ENCODE assay signal across 14 cellular contexts in genomic region chr15:88628018-88628673, GRCh38. TPM values are rescaled to one million over a fixed set of nuclear protein-coding genes. Genes with fewer than 3 reads are reported as not detected.
DNase-seq lines count a peak whose midpoint lies in the region; TF ChIP-seq lines count a peak whose summit lies in the region.
"Had no signal": no experiment of that assay in that cellular context is flagged by ENCODE, and none has a peak within 500 bp of the region (broad histone marks: within the 10 kb centered on the region; RNA-seq: fewer than 3 reads in every experiment).

No MANE protein-coding gene starts in this region.

- no peaks in the 10 kb centered on the region for H3K27me3 ChIP-seq in KMS-11 (ENCODE audit: insufficient read depth, low read depth)
- H3K27me3 ChIP-seq in neural progenitor cell = no peaks in the 10 kb centered on the region

- peaks cover 77% of the 10 kb centered on the region for H3K4me1 Mint-ChIP-seq in T-helper 1 cell treated with Interleukin-12 subunit alpha and Interleukin-12 subunit beta and Interleukin-4 antibody, amounts not matched to agents 30 μg/mL and 1 μg/mL, for 36 hours (ENCODE audit: low read depth)
- peaks cover 87% of the 10 kb centered on the region for H3K4me1 Mint-ChIP-seq in activated naive CD8-positive, alpha-beta T cell treated with anti-CD3 and anti-CD28 coated beads for 36 hours
- peaks cover 11% of the 10 kb centered on the region for H3K4me1 Mint-ChIP-seq in neural progenitor cell

- no peak overlapping the region for H3K4me3 ChIP-seq in KMS-11 (IDR thresholded peaks at IDR 0.05; ENCODE audit: insufficient read depth, low read depth, low read length)
- H3K4me3 ChIP-seq in foreskin fibroblast (ENCODE audit: low read depth in 1 of 2, low read length in 2 of 2) = no peak overlapping the region
- H3K4me3 ChIP-seq in neural progenitor cell = no peak overlapping the region

- no peaks in the 10 kb centered on the region for H3K9me3 ChIP-seq in neural progenitor cell (ENCODE audit: low read depth)

- H3K27me3 Mint-ChIP-seq in T-helper 1 cell treated with Interleukin-12 subunit alpha and Interleukin-12 subunit beta and Interleukin-4 antibody, amounts not matched to agents 30 μg/mL and 1 μg/mL, for 36 hours (ENCODE audit: low read depth) = no peaks in the 10 kb centered on the region
- no peaks in the 10 kb centered on the region for H3K27me3 Mint-ChIP-seq in activated naive CD8-positive, alpha-beta T cell treated with anti-CD3 and anti-CD28 coated beads for 36 hours
- peaks cover 2% of the 10 kb centered on the region for H3K27me3 Mint-ChIP-seq in neural progenitor cell (ENCODE audit: insufficient read depth, low read depth)

- no peak overlapping the region for H3K4me2 ChIP-seq in KMS-11
- no peak overlapping the region for H3K4me2 ChIP-seq in neural progenitor cell

- H3K27ac ChIP-seq in KMS-11 (peak overlapping the region; percentile 9; the same call in 1 of the 2 replicates), neural progenitor cell (no peak overlapping the region)

- H3K9ac ChIP-seq in KMS-11 (no peak overlapping the region), neural progenitor cell (no peak overlapping the region)

- intact Hi-C loops in posterior vena cava (cut with DNase I) = no loop called here

- H3K36me3 Mint-ChIP-seq in T-helper 1 cell treated with Interleukin-12 subunit alpha and Interleukin-12 subunit beta and Interleukin-4 antibody, amounts not matched to agents 30 μg/mL and 1 μg/mL, for 36 hours (ENCODE audit: low read depth) = peaks cover 57% of the 10 kb centered on the region
- H3K36me3 Mint-ChIP-seq in activated naive CD8-positive, alpha-beta T cell treated with anti-CD3 and anti-CD28 coated beads for 36 hours = peaks cover 70% of the 10 kb centered on the region
- H3K36me3 Mint-ChIP-seq in neural progenitor cell = peaks cover 20% of the 10 kb centered on the region

- peak overlapping the region; percentile 80 for H3K4me3 Mint-ChIP-seq in T-helper 1 cell treated with Interleukin-12 subunit alpha and Interleukin-12 subunit beta and Interleukin-4 antibody, amounts not matched to agents 30 μg/mL and 1 μg/mL, for 36 hours
- H3K4me3 Mint-ChIP-seq in activated naive CD8-positive, alpha-beta T cell treated with anti-CD3 and anti-CD28 coated beads for 36 hours = peak overlapping the region; percentile 62
- no peak overlapping the region for H3K4me3 Mint-ChIP-seq in neural progenitor cell
- H3K4me3 Mint-ChIP-seq: H9 had no signal

- peaks cover 9% of the 10 kb centered on the region; the same call in 1 of the 2 replicates for H3K36me3 ChIP-seq in KMS-11 (ENCODE audit: insufficient read depth)
- no peaks in the 10 kb centered on the region for H3K36me3 ChIP-seq in neural progenitor cell

- H3K4me1 ChIP-seq in KMS-11 (ENCODE audit: low read depth, poor library complexity, severe bottlenecking) (peaks cover 88% of the 10 kb centered on the region), neural progenitor cell (peaks cover 9% of the 10 kb centered on the region)

- H3F3A ChIP-seq in neural progenitor cell (ENCODE audit: low read depth) = peaks cover 4% of the 10 kb centered on the region

- no peak for DNase-seq in T-helper 1 cell
- no peak for DNase-seq in activated naive CD8-positive, alpha-beta T cell treated with anti-CD3 and anti-CD28 coated beads for 36 hours
- DNase-seq in posterior vena cava (ENCODE audit: low spot score) = peak; percentile 43
- no peak for DNase-seq in foreskin fibroblast
- no peak for DNase-seq in SKM-1 (lab: John Stamatoyannopoulos, UW; ENCODE audit: unreplicated experiment)
- DNase-seq in neural progenitor cell (ENCODE audit: low spot score) = no peak
- DNase-seq: 8988T, cerebellar nuclear complex, GF-D8, glutamatergic neuron, H9, NCI-H2171 had no signal

- TF ChIP-seq CTCF in KMS-11 (conservative IDR thresholded peaks at IDR 0.05; ENCODE audit: low read depth, low read length) = no peak
- TF ChIP-seq CTCF in foreskin fibroblast (IDR thresholded peaks at IDR 0.05; ENCODE audit: low read depth, low read length) = no peak
- no peak for TF ChIP-seq CTCF in neural progenitor cell (IDR thresholded peaks at IDR 0.05)

- H3K79me2 ChIP-seq in KMS-11 (ENCODE audit: insufficient read depth, low read depth) = peaks cover 93% of the 10 kb centered on the region
- peaks cover 63% of the 10 kb centered on the region for H3K79me2 ChIP-seq in neural progenitor cell (ENCODE audit: low read depth)

- no peaks in the 10 kb centered on the region for H3K9me3 Mint-ChIP-seq in T-helper 1 cell treated with Interleukin-12 subunit alpha and Interleukin-12 subunit beta and Interleukin-4 antibody, amounts not matched to agents 30 μg/mL and 1 μg/mL, for 36 hours
- H3K9me3 Mint-ChIP-seq in activated naive CD8-positive, alpha-beta T cell treated with anti-CD3 and anti-CD28 coated beads for 36 hours = no peaks in the 10 kb centered on the region
- H3K9me3 Mint-ChIP-seq in neural progenitor cell = no peaks in the 10 kb centered on the region
- H3K9me3 Mint-ChIP-seq: H9 had no signal

- H3K27ac Mint-ChIP-seq in T-helper 1 cell treated with Interleukin-12 subunit alpha and Interleukin-12 subunit beta and Interleukin-4 antibody, amounts not matched to agents 30 μg/mL and 1 μg/mL, for 36 hours = peak overlapping the region; percentile 97
- peak overlapping the region; percentile 84 for H3K27ac Mint-ChIP-seq in activated naive CD8-positive, alpha-beta T cell treated with anti-CD3 and anti-CD28 coated beads for 36 hours
- no peak overlapping the region for H3K27ac Mint-ChIP-seq in neural progenitor cell

- H2AFZ ChIP-seq in KMS-11 (ENCODE audit: low read depth) (no peak overlapping the region), neural progenitor cell (replicated peaks) (no peak overlapping the region)

- H4K20me1 ChIP-seq in KMS-11 (ENCODE audit: insufficient read depth) = peaks cover 40% of the 10 kb centered on the region
- peaks cover 85% of the 10 kb centered on the region for H4K20me1 ChIP-seq in neural progenitor cell (ENCODE audit: low read depth)

RNA-seq across cellular contexts. Expression of gene AEN, which starts 7.0 kb away (rescaled TPM):
- total RNA-seq in activated naive CD8-positive, alpha-beta T cell treated with anti-CD3 and anti-CD28 coated beads for 36 hours = 10 to 100 TPM; 76.1 to 81.8 TPM
- total RNA-seq in posterior vena cava (10 to 100 TPM; 12.2 to 24.3 TPM), neural progenitor cell (ENCODE audit: low replicate concordance) (35.0 and 60.9 TPM in 2 replicates)

RNA-seq across cellular contexts. Expression of gene ISG20, which starts 10.7 kb away (rescaled TPM):
- total RNA-seq in activated naive CD8-positive, alpha-beta T cell treated with anti-CD3 and anti-CD28 coated beads for 36 hours = 100 to 1,000 TPM; 108 to 110 TPM
- total RNA-seq in posterior vena cava (1 to 10 TPM; 6.9 to 7.4 TPM), neural progenitor cell (ENCODE audit: low replicate concordance) (0.56 and 0.65 TPM in 2 replicates)

Comparison
In these comparisons a context has a peak if more than half of its experiments do, and no peak if none do; other contexts are left out.
1. RNA of gene ISG20, which starts 10.7 kb away (total RNA-seq): 108 to 110 TPM in activated naive CD8-positive, alpha-beta T cell treated with anti-CD3 and anti-CD28 coated beads for 36 hours; 6.9 to 7.4 TPM in posterior vena cava and 0.56 to 0.65 TPM in neural progenitor cell; every median in the first group is over 10 times any median in the second.